In genomic region chr10:102635377-102635776, GRCh38 we compare ENCODE assay signal across 11 cellular contexts. TPM values are rescaled to one million over a fixed set of nuclear protein-coding genes. Genes with fewer than 3 reads are reported as not detected.
DNase-seq lines count a peak whose midpoint lies in the region; ATAC-seq and TF ChIP-seq lines count a peak whose summit lies in the region.
"Had no signal": no experiment of that assay in that cellular context is flagged by ENCODE, and none has a peak within 500 bp of the region (broad histone marks: within the 10 kb centered on the region; RNA-seq: fewer than 3 reads in every experiment).

No MANE protein-coding gene starts in this region.

- ATAC-seq in CD8-positive, alpha-beta T cell = peak; percentile 64
- peak; percentile 77 for ATAC-seq in activated CD8-positive, alpha-beta T cell treated with anti-CD3 and anti-CD28 coated beads, Interleukin-2, amount 10 ng/mL, durations not matched to agents 7 days and 5 days
- peak; percentile 32 for ATAC-seq in mucosa of descending colon
- ATAC-seq in gastrocnemius medialis = no peak
- ATAC-seq in HG03139 (IDR thresholded peaks at IDR 0.05; ENCODE audit: unreplicated experiment) = no peak

- H3K27ac Mint-ChIP-seq in CD8-positive, alpha-beta T cell = peak overlapping the region; percentile 64
- peak overlapping the region; percentile 84 for H3K27ac Mint-ChIP-seq in activated CD8-positive, alpha-beta T cell treated with anti-CD3 and anti-CD28 coated beads, Interleukin-2, amount 10 ng/mL, durations not matched to agents 7 days and 5 days

- POLR2A ChIA-PET in CD8-positive, alpha-beta T cell (lab: Charles Lee) = interaction anchor here (1.1 to 1.4 kb wide), 3 partner anchors 9 to 16 kb away, joined by 3 to 8 read pairs (median 4); partner anchors contain the start of gene TRIM8
- POLR2A ChIA-PET in activated CD8-positive, alpha-beta T cell treated with anti-CD3 and anti-CD28 coated beads, Interleukin-2, amount 10 ng/mL, durations not matched to agents 7 days and 5 days (lab: Charles Lee) = interaction anchor here (0.5 to 0.8 kb wide), 2 partner anchors 10 to 24 kb away, joined by 3 read pairs; no protein-coding TSS in a partner anchor

- peak in 1 of 7 experiments; percentile 25 for DNase-seq in CD8-positive, alpha-beta T cell
- DNase-seq in Kasumi-1 (lab: John Stamatoyannopoulos, UW) (peak; percentile 91 to 92), mucosa of descending colon (no peak), ACHN (no peak), gastrocnemius medialis (no peak), DMS153 (lab: John Stamatoyannopoulos, UW) (no peak)
- DNase-seq in activated CD8-positive, alpha-beta T cell treated with anti-CD3 and anti-CD28 coated beads, Interleukin-2, amount 10 ng/mL, durations not matched to agents 7 days and 5 days = peak; percentile 56
- DNase-seq: activated gamma-delta T cell, SK-N-SH had no signal

- H3K4me1 ChIP-seq in CD8-positive, alpha-beta T cell (ENCODE audit: insufficient read depth, low read length) = peaks cover 54% of the 10 kb centered on the region
- H3K4me1 ChIP-seq in mucosa of descending colon (ENCODE audit: low read depth) (peaks cover 9% of the 10 kb centered on the region), gastrocnemius medialis (peaks cover 22% of the 10 kb centered on the region in 2 donors)
- H3K4me1 ChIP-seq: HAP-1 had no signal

- no peaks in the 10 kb centered on the region for H3K9me3 Mint-ChIP-seq in CD8-positive, alpha-beta T cell
- no peaks in the 10 kb centered on the region for H3K9me3 Mint-ChIP-seq in activated CD8-positive, alpha-beta T cell treated with anti-CD3 and anti-CD28 coated beads, Interleukin-2, amount 10 ng/mL, durations not matched to agents 7 days and 5 days (ENCODE audit: insufficient read depth)

- peaks cover 47% of the 10 kb centered on the region for H3K4me1 Mint-ChIP-seq in CD8-positive, alpha-beta T cell (ENCODE audit: low read depth)
- peaks cover 57% of the 10 kb centered on the region for H3K4me1 Mint-ChIP-seq in activated CD8-positive, alpha-beta T cell treated with anti-CD3 and anti-CD28 coated beads, Interleukin-2, amount 10 ng/mL, durations not matched to agents 7 days and 5 days (ENCODE audit: low read depth)

- no peaks in the 10 kb centered on the region for H3K27me3 Mint-ChIP-seq in CD8-positive, alpha-beta T cell (ENCODE audit: low read depth)
- H3K27me3 Mint-ChIP-seq in activated CD8-positive, alpha-beta T cell treated with anti-CD3 and anti-CD28 coated beads, Interleukin-2, amount 10 ng/mL, durations not matched to agents 7 days and 5 days (ENCODE audit: low read depth) = peaks cover 7% of the 10 kb centered on the region

- in situ Hi-C loops in ACHN (cut with HindIII; ENCODE audit: low pct_ligation_motif_present, low pct_unique_long_range_greater_than_20kb, low sequenced_read_pairs) (no loop called here), gastrocnemius medialis (cut with MboI; ENCODE audit: low sequenced_read_pairs in 4 of 4) (no loop called here)

- intact Hi-C loops in CD8-positive, alpha-beta T cell (cut with DNase I, micrococcal nuclease) = no loop called here
- intact Hi-C loops in mucosa of descending colon (cut with DNase I, micrococcal nuclease) = no loop called here
- intact Hi-C loops in gastrocnemius medialis (cut with DNase I; ENCODE audit: low total_unique reads) = no loop called here

- H3K36me3 ChIP-seq in CD8-positive, alpha-beta T cell (ENCODE audit: insufficient read depth, low read length) = no peaks in the 10 kb centered on the region
- H3K36me3 ChIP-seq in mucosa of descending colon (ENCODE audit: low read depth) = no peaks in the 10 kb centered on the region
- peaks cover 0 to 3% of the 10 kb centered on the region in 2 donors for H3K36me3 ChIP-seq in gastrocnemius medialis
- H3K36me3 ChIP-seq: HAP-1 had no signal

- H3K4me3 ChIP-seq in CD8-positive, alpha-beta T cell (ENCODE audit: low read depth, low read length) = no peak overlapping the region
- H3K4me3 ChIP-seq in mucosa of descending colon (no peak overlapping the region), gastrocnemius medialis (no peak overlapping the region)
- H3K4me3 ChIP-seq: HAP-1 had no signal

- no peaks in the 10 kb centered on the region for H3K9me3 ChIP-seq in CD8-positive, alpha-beta T cell (ENCODE audit: low read length)
- H3K9me3 ChIP-seq in mucosa of descending colon (no peaks in the 10 kb centered on the region), gastrocnemius medialis (no peaks in the 10 kb centered on the region)
- H3K9me3 ChIP-seq: HAP-1, SK-N-SH had no signal

- H3K4me3 Mint-ChIP-seq in CD8-positive, alpha-beta T cell = peak overlapping the region; percentile 54
- peak overlapping the region; percentile 13 for H3K4me3 Mint-ChIP-seq in activated CD8-positive, alpha-beta T cell treated with anti-CD3 and anti-CD28 coated beads, Interleukin-2, amount 10 ng/mL, durations not matched to agents 7 days and 5 days

- CTCF ChIA-PET in CD8-positive, alpha-beta T cell (lab: Charles Lee) = interaction anchor here (0.6 kb wide), 2 partner anchors 29 to 114 kb away, joined by 3 read pairs; no protein-coding TSS in a partner anchor
- CTCF ChIA-PET in activated CD8-positive, alpha-beta T cell treated with anti-CD3 and anti-CD28 coated beads, Interleukin-2, amount 10 ng/mL, durations not matched to agents 7 days and 5 days (lab: Charles Lee) = interaction anchor here (0.7 to 2.1 kb wide), 8 partner anchors 9 to 404 kb away, joined by 3 to 9 read pairs (median 4); partner anchors contain the start of gene TRIM8

- peaks cover 7% of the 10 kb centered on the region for H3K36me3 Mint-ChIP-seq in CD8-positive, alpha-beta T cell
- H3K36me3 Mint-ChIP-seq in activated CD8-positive, alpha-beta T cell treated with anti-CD3 and anti-CD28 coated beads, Interleukin-2, amount 10 ng/mL, durations not matched to agents 7 days and 5 days (ENCODE audit: low read depth) = no peaks in the 10 kb centered on the region

- no peak overlapping the region for H3K27ac ChIP-seq in CD8-positive, alpha-beta T cell (ENCODE audit: low read depth, low read length)
- peak overlapping the region in 2 of 4 donors; percentile 22 to 26 for H3K27ac ChIP-seq in gastrocnemius medialis

- TF ChIP-seq CTCF in CD8-positive, alpha-beta T cell (IDR thresholded peaks at IDR 0.05) = no peak
- no peak for TF ChIP-seq CTCF in mucosa of descending colon (IDR thresholded peaks at IDR 0.05)
- TF ChIP-seq CTCF in gastrocnemius medialis (IDR thresholded peaks at IDR 0.05 in 4 of 5, conservative IDR thresholded peaks at IDR 0.05 in 1 of 5) = no peak

- no peak for TF ChIP-seq POLR2A in gastrocnemius medialis (IDR thresholded peaks at IDR 0.05)

- no peaks in the 10 kb centered on the region for H3K27me3 ChIP-seq in CD8-positive, alpha-beta T cell (ENCODE audit: insufficient read depth, low read length)
- H3K27me3 ChIP-seq in gastrocnemius medialis = no peaks in the 10 kb centered on the region

RNA-seq across cellular contexts. Expression of gene TRIM8, which starts 8.9 kb away (rescaled TPM):
- 10 to 100 TPM; 47.9 to 53.1 TPM for total RNA-seq in CD8-positive, alpha-beta T cell
- 10 to 100 TPM; 45.0 to 47.1 TPM for total RNA-seq in activated CD8-positive, alpha-beta T cell treated with anti-CD3 and anti-CD28 coated beads, Interleukin-2, amount 10 ng/mL, durations not matched to agents 7 days and 5 days
- total RNA-seq in mucosa of descending colon (10 to 100 TPM; 65.5 to 89.9 (median 71.3) TPM), gastrocnemius medialis (100 to 1,000 TPM; 113 to 222 (median 138) TPM)

Comparison
In these comparisons a context has a peak if more than half of its experiments do, and no peak if none do; other contexts are left out.
1. ATAC-seq: peak in CD8-positive, alpha-beta T cell (single experiment), activated CD8-positive, alpha-beta T cell treated with anti-CD3 and anti-CD28 coated beads, Interleukin-2, amount 10 ng/mL, durations not matched to agents 7 days and 5 days (single experiment) and mucosa of descending colon (single experiment); none in gastrocnemius medialis (0 of 2) and HG03139 (single experiment).
2. DNase-seq: peak in Kasumi-1 (2 of 2) and activated CD8-positive, alpha-beta T cell treated with anti-CD3 and anti-CD28 coated beads, Interleukin-2, amount 10 ng/mL, durations not matched to agents 7 days and 5 days (single experiment); none in mucosa of descending colon (0 of 3), ACHN (single experiment), gastrocnemius medialis (0 of 2) and DMS153 (single experiment).